In the genomic region with DNA sequence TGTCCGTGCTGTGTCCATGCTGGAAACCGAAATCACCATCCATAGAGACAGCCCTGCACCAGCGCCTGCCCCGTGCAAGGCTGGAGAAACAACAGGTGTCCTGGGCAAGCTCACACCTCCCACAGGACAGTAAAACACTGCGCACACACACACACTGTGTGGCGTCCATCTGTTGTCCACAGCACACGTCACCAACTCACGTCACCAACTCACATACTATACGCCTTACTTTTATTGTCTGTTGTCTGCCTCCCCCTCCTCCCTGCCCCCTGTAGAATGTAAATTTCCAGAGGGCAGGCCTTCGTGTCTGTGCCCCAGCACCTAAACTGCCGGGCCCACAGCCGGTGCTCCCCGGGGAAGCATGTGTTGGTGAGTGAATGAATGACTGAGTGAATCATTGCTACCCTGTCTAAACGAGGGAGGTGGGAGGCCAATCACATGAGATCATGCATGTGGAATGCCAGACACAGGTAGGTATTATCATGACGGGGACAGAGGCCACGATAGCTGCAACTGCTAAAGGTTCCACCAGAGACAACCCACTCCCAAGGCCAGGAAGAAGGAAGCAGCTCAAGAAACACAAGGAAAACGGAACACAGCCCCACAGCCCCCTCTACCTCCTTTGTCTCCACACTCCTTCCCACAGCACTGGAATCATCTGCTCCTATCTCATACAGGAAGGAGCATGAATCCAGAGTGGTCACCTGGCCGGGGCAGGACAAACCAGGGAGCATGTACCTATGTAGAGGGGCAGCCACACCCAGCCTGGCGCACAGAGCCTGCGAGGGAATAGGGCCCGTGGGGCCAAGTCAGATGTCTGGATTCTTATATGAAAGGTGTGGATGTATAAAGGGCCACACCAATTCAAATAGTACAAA, we compare ENCODE assay signal across 15 cellular contexts. TPM values are rescaled to one million over a fixed set of nuclear protein-coding genes. Genes with fewer than 3 reads are reported as not detected.
DNase-seq lines count a peak whose midpoint lies in the region; ATAC-seq and TF ChIP-seq lines count a peak whose summit lies in the region.
"Had no signal": no experiment of that assay in that cellular context is flagged by ENCODE, and none has a peak within 500 bp of the region (broad histone marks: within the 10 kb centered on the region; RNA-seq: fewer than 3 reads in every experiment).

No MANE protein-coding gene starts in this region.

- H3K36me3 ChIP-seq in tibial artery = no peaks in the 10 kb centered on the region
- H3K36me3 ChIP-seq: ovary had no signal

- no peak overlapping the region for H3K4me3 Mint-ChIP-seq in central memory CD8-positive, alpha-beta T cell
- peak overlapping the region in 5 of 10 donors; percentile 2 to 37 (median 20) for H3K4me3 Mint-ChIP-seq in naive thymus-derived CD8-positive, alpha-beta T cell

- peaks cover 74% of the 10 kb centered on the region for H3K4me1 Mint-ChIP-seq in central memory CD8-positive, alpha-beta T cell
- peaks cover 42 to 96% (median 88%) of the 10 kb centered on the region in 4 donors for H3K4me1 Mint-ChIP-seq in naive thymus-derived CD8-positive, alpha-beta T cell

- DNase-seq in ACHN (peak; percentile 19), Daoy (ENCODE audit: low read depth) (peak; percentile 35), SW 1271 (lab: John Stamatoyannopoulos, UW) (no peak), tibial artery (no peak), DMS 273 (lab: John Stamatoyannopoulos, UW; ENCODE audit: unreplicated experiment) (no peak)
- DNase-seq in central memory CD8-positive, alpha-beta T cell (ENCODE audit: low spot score in 2 of 2) = no peak
- DNase-seq in naive thymus-derived CD8-positive, alpha-beta T cell = no peak
- DNase-seq: foreskin melanocyte; KG1; NCI-H2029 treated with DMSO at 0.1 percent for 48 hours; ovary; stimulated activated CD4-positive, alpha-beta T cell treated with anti-CD3 and anti-CD28 coated beads, Interleukin-15, amount 100 ng/mL, for 24 hours had no signal

- no peaks in the 10 kb centered on the region for H3K9me3 Mint-ChIP-seq in central memory CD8-positive, alpha-beta T cell
- no peaks in the 10 kb centered on the region for H3K9me3 Mint-ChIP-seq in naive thymus-derived CD8-positive, alpha-beta T cell

- no peaks in the 10 kb centered on the region for H3K9me3 ChIP-seq in tibial artery
- H3K9me3 ChIP-seq: ovary had no signal

- H3K27ac ChIP-seq in tibial artery = no peak overlapping the region
- H3K27ac ChIP-seq: ovary had no signal

- in situ Hi-C loops in ACHN (cut with HindIII; ENCODE audit: low pct_ligation_motif_present, low pct_unique_long_range_greater_than_20kb, low sequenced_read_pairs) = no loop called here

- peaks cover 47% of the 10 kb centered on the region for H3K36me3 Mint-ChIP-seq in central memory CD8-positive, alpha-beta T cell (ENCODE audit: insufficient read depth)
- peaks cover 0 to 71% (median 7%) of the 10 kb centered on the region in 3 donors for H3K36me3 Mint-ChIP-seq in naive thymus-derived CD8-positive, alpha-beta T cell

- no peaks in the 10 kb centered on the region for H3K4me1 ChIP-seq in tibial artery

- intact Hi-C loops in tibial artery (cut with DNase I; ENCODE audit: low total_unique reads) = no loop called here

- peak overlapping the region; percentile 87 for H3K27ac Mint-ChIP-seq in central memory CD8-positive, alpha-beta T cell (ENCODE audit: low read depth)
- peak overlapping the region; percentile 61 to 98 (median 82) for H3K27ac Mint-ChIP-seq in naive thymus-derived CD8-positive, alpha-beta T cell

- no peaks in the 10 kb centered on the region for H3K27me3 Mint-ChIP-seq in central memory CD8-positive, alpha-beta T cell
- no peaks in the 10 kb centered on the region for H3K27me3 Mint-ChIP-seq in naive thymus-derived CD8-positive, alpha-beta T cell

- no peak for ATAC-seq in central memory CD8-positive, alpha-beta T cell (replicated peaks; ENCODE audit: extremely low read depth, poor library complexity, severe bottlenecking)
- no peak for ATAC-seq in naive thymus-derived CD8-positive, alpha-beta T cell
- ATAC-seq in HG03280 (IDR thresholded peaks at IDR 0.05; ENCODE audit: unreplicated experiment) = no peak
- ATAC-seq: SK-N-SH treated with all-trans-retinoic acid at 6 μM for 48 hours had no signal

- no peak for TF ChIP-seq CTCF in tibial artery (IDR thresholded peaks at IDR 0.05)

- H3K27me3 ChIP-seq in tibial artery = no peaks in the 10 kb centered on the region
- H3K27me3 ChIP-seq: ovary had no signal

- POLR2A ChIA-PET in naive thymus-derived CD8-positive, alpha-beta T cell (lab: Charles Lee) = interaction anchor here (1.1 kb wide), 1 partner anchor 28 kb away, joined by 3 read pairs; no protein-coding TSS in a partner anchor

- no peak overlapping the region for H3K4me3 ChIP-seq in tibial artery
- H3K4me3 ChIP-seq: ovary had no signal

RNA-seq across cellular contexts. Expression of a gene that starts 41.9 kb away (rescaled TPM):
- 18.5 and 20.7 TPM in 2 replicates for total RNA-seq in Daoy (2014; rRNA removed; shearing (Covaris generic))
- 100 to 1,000 TPM; 351 to 360 TPM for total RNA-seq in naive thymus-derived CD8-positive, alpha-beta T cell
- 100 to 1,000 TPM in 1 of 3 donors, 10 to 100 TPM in 2; 44.6 to 128 (median 62.1) TPM for polyA plus RNA-seq in naive thymus-derived CD8-positive, alpha-beta T cell

RNA-seq across cellular contexts. Expression of a gene that starts 47.9 kb away (rescaled TPM):
- not detected in 2 replicates for total RNA-seq in Daoy (2014; rRNA removed; shearing (Covaris generic))
- not detected for total RNA-seq in naive thymus-derived CD8-positive, alpha-beta T cell
- not detected for polyA plus RNA-seq in naive thymus-derived CD8-positive, alpha-beta T cell
- total RNA-seq: ovary had no signal
- polyA plus RNA-seq: adipose tissue, ovary had no signal

Comparison
In these comparisons a context has a peak if more than half of its experiments do, and no peak if none do; other contexts are left out.
1. DNase-seq: peak in ACHN (single experiment) and Daoy (single experiment); none in central memory CD8-positive, alpha-beta T cell (0 of 2), naive thymus-derived CD8-positive, alpha-beta T cell (0 of 10), SW 1271 (0 of 2), tibial artery (0 of 2) and DMS 273 (single experiment).
2. RNA of a gene that starts 41.9 kb away (total RNA-seq): 351 to 360 TPM in naive thymus-derived CD8-positive, alpha-beta T cell; 18.5 to 20.7 TPM in Daoy; every median in the first group is over 10 times any median in the second.